Comparison of ENCODE assay signal across 13 cellular contexts in the genomic region with DNA sequence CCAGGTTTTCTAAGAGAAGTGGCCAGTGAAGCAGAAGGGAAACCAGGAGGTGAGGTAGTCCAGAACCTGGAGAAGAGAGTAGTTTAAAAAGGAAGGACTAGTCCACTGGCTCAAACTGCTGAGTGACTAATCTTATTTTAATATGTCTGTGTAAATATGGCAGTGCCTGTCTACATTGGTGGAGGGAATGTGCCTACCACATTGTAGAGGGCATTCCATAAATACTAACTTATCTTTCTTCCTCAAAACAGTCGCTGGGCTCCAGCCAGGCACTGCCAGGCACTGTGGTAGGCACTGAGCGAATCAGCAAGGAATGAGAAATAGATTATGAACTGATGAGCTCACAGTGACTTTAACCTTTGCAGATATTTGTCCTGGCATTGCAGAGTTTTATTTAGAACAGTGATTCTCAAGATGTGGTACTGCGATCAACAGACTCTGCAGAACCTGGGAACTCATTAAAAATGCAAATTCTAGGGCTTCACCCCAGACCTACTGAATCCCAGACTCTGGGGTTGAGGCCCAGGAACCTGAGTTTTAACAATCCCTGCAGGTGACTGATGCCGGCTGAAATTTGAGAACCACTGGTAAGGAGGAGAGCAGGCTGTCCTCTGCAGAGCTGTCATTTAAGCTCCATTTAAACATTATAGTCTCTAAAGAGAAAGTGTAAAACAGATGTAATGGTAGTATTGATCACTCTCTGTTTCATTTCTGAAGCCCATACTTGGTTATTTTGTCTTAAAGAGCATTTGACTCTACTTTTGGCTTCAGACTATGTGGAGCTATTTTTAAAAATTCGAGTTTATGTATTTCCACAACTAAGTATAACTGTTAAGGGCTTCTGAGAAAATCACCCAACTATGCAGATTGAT.
DNase-seq lines count a peak whose midpoint lies in the region; ATAC-seq and TF ChIP-seq lines count a peak whose summit lies in the region.
"Had no signal": no experiment of that assay in that cellular context is flagged by ENCODE, and none has a peak within 500 bp of the region (broad histone marks: within the 10 kb centered on the region; RNA-seq: fewer than 3 reads in every experiment).

No MANE protein-coding gene starts in this region.

- H3K9me3 ChIP-seq in neural progenitor cell (ENCODE audit: low read depth) (no peaks in the 10 kb centered on the region), mucosa of descending colon (no peaks in the 10 kb centered on the region)
- H3K9me3 ChIP-seq: right lobe of liver had no signal

- H3K4me3 Mint-ChIP-seq in neural progenitor cell: no peak overlapping the region
- H3K4me3 Mint-ChIP-seq: T-helper 2 cell treated with Interferon-gamma antibody and Interleukin-4, amounts not matched to agents 5 μg/mL and 100 μg/mL, for 36 hours had no signal

- H2AFZ ChIP-seq in neural progenitor cell (replicated peaks): no peak overlapping the region

- H3K27ac Mint-ChIP-seq in neural progenitor cell: no peak overlapping the region
- H3K27ac Mint-ChIP-seq: T-helper 2 cell treated with Interferon-gamma antibody and Interleukin-4, amounts not matched to agents 5 μg/mL and 100 μg/mL, for 36 hours had no signal

- H3K27me3 ChIP-seq in neural progenitor cell: no peaks in the 10 kb centered on the region
- H3K27me3 ChIP-seq: right lobe of liver had no signal

- H3K4me1 ChIP-seq in neural progenitor cell: peaks cover 47% of the 10 kb centered on the region
- H3K4me1 ChIP-seq in mucosa of descending colon (ENCODE audit: low read depth): no peaks in the 10 kb centered on the region
- H3K4me1 ChIP-seq: right lobe of liver had no signal

- peaks cover 4% of the 10 kb centered on the region for H3K4me1 Mint-ChIP-seq in neural progenitor cell

- no peaks in the 10 kb centered on the region for H4K20me1 ChIP-seq in neural progenitor cell (ENCODE audit: low read depth)

- no peak overlapping the region for H3K4me3 ChIP-seq in neural progenitor cell
- H3K4me3 ChIP-seq in mucosa of descending colon: no peak overlapping the region
- H3K4me3 ChIP-seq: right lobe of liver had no signal

- no peaks in the 10 kb centered on the region for H3K36me3 ChIP-seq in neural progenitor cell
- H3K36me3 ChIP-seq in mucosa of descending colon (ENCODE audit: low read depth): no peaks in the 10 kb centered on the region
- H3K36me3 ChIP-seq: right lobe of liver had no signal

- H3K9ac ChIP-seq in neural progenitor cell: no peak overlapping the region

- H3K4me2 ChIP-seq in neural progenitor cell: peak overlapping the region; percentile 49

- no peak overlapping the region for H3K27ac ChIP-seq in neural progenitor cell
- H3K27ac ChIP-seq: right lobe of liver had no signal

- H3K9me3 Mint-ChIP-seq in neural progenitor cell: no peaks in the 10 kb centered on the region
- H3K9me3 Mint-ChIP-seq: T-helper 2 cell treated with Interferon-gamma antibody and Interleukin-4, amounts not matched to agents 5 μg/mL and 100 μg/mL, for 36 hours had no signal

- intact Hi-C loops in mucosa of descending colon (cut with DNase I, micrococcal nuclease): no loop called here

- peaks cover 3% of the 10 kb centered on the region for H3K27me3 Mint-ChIP-seq in neural progenitor cell (ENCODE audit: insufficient read depth, low read depth)

- no peaks in the 10 kb centered on the region for H3K36me3 Mint-ChIP-seq in neural progenitor cell

- peak; percentile 86 for DNase-seq in EL
- DNase-seq in NCI-H2171 (lab: John Stamatoyannopoulos, UW): peak; percentile 62
- DNase-seq in fibroblast of gingiva (ENCODE audit: low read depth): peak; percentile 15
- DNase-seq in neural progenitor cell (ENCODE audit: low spot score): peak; percentile 26
- DNase-seq in SW 1271 (lab: John Stamatoyannopoulos, UW): no peak
- DNase-seq in NCI-H2227 (lab: John Stamatoyannopoulos, UW; ENCODE audit: unreplicated experiment): no peak
- no peak for DNase-seq in mucosa of descending colon
- DNase-seq: activated CD8-positive, alpha-beta memory T cell treated with anti-CD3 and anti-CD28 coated beads, Interleukin-2, amount 50 U/mL, for 4 hours; Kasumi-1; NCI-H526 treated with DMSO at 0.1 percent for 48 hours; right lobe of liver had no signal

- ATAC-seq in mucosa of descending colon (no peak), HG03095 (IDR thresholded peaks at IDR 0.05; ENCODE audit: unreplicated experiment) (no peak)

- no peaks in the 10 kb centered on the region for H3K79me2 ChIP-seq in neural progenitor cell (ENCODE audit: low read depth)

- no peak for TF ChIP-seq CTCF in neural progenitor cell (IDR thresholded peaks at IDR 0.05)
- no peak for TF ChIP-seq CTCF in mucosa of descending colon (IDR thresholded peaks at IDR 0.05)

- peaks cover 23% of the 10 kb centered on the region for H3F3A ChIP-seq in neural progenitor cell (ENCODE audit: low read depth)

Comparison
In these comparisons a context has a peak if more than half of its experiments do, and no peak if none do; other contexts are left out.
1. DNase-seq: peak in EL (single experiment), NCI-H2171 (single experiment), fibroblast of gingiva (single experiment) and neural progenitor cell (single experiment); none in SW 1271 (0 of 2), NCI-H2227 (single experiment) and mucosa of descending colon (0 of 3).